In the genomic region with DNA sequence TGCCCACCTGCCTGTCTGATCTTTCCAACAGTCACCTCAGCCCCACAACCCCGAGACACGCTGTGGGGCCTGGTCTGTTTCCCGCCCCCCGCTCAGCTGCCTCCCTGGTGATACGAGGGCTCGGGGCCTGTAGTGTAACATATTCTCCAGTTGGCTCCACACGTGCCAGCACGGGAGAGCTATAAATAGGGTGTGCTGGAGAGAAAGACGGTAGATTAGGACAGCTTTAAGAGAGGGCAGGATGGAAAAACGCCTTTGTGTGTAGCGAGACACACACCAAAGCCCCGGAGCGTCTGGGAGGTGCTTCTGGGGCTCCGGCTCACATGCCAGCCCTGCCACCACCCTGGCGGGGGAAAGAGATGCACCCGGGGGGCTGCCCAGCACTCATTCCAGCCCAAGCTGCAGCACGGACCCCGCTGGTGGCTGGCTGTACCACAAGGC, we compare ENCODE assay signal across 9 cellular contexts. TPM values are rescaled to one million over a fixed set of nuclear protein-coding genes. Genes with fewer than 3 reads are reported as not detected.
DNase-seq lines count a peak whose midpoint lies in the region; ATAC-seq and TF ChIP-seq lines count a peak whose summit lies in the region.
"Had no signal": no experiment of that assay in that cellular context is flagged by ENCODE, and none has a peak within 500 bp of the region (broad histone marks: within the 10 kb centered on the region; RNA-seq: fewer than 3 reads in every experiment).

No MANE protein-coding gene starts in this region.

- H3K9me3 Mint-ChIP-seq in activated T-cell treated with anti-CD3 and anti-CD28 coated beads, Interleukin-2, amount 50 U/mL, for 24 hours: no peaks in the 10 kb centered on the region
- no peaks in the 10 kb centered on the region for H3K9me3 Mint-ChIP-seq in activated T-cell treated with anti-CD3 and anti-CD28 coated beads, Interleukin-2, amount 50 U/mL, for 72 hours
- no peaks in the 10 kb centered on the region for H3K9me3 Mint-ChIP-seq in effector memory CD8-positive, alpha-beta T cell

- H3K4me1 ChIP-seq in esophagus (ENCODE audit: control insufficient read depth in 2 of 2, insufficient read depth in 2 of 2, low read length in 1 of 2): peaks cover 42 to 79% of the 10 kb centered on the region in 2 donors
- peaks cover 36 to 82% of the 10 kb centered on the region in 2 donors for H3K4me1 ChIP-seq in uterus

- peaks cover 23% of the 10 kb centered on the region for H3K4me1 Mint-ChIP-seq in activated T-cell treated with anti-CD3 and anti-CD28 coated beads, Interleukin-2, amount 50 U/mL, for 24 hours (ENCODE audit: low read depth)
- peaks cover 18% of the 10 kb centered on the region for H3K4me1 Mint-ChIP-seq in activated T-cell treated with anti-CD3 and anti-CD28 coated beads, Interleukin-2, amount 50 U/mL, for 72 hours (ENCODE audit: low read depth)
- peaks cover 14 to 18% of the 10 kb centered on the region in 2 donors for H3K4me1 Mint-ChIP-seq in effector memory CD8-positive, alpha-beta T cell (ENCODE audit: low read depth in 2 of 2)

- intact Hi-C loops in uterus (cut with DNase I; ENCODE audit: low total_unique reads): loop anchor here (5.0 kb wide), 1 partner anchor 49 kb away; no protein-coding TSS in a partner anchor

- H3K36me3 Mint-ChIP-seq in activated T-cell treated with anti-CD3 and anti-CD28 coated beads, Interleukin-2, amount 50 U/mL, for 24 hours (ENCODE audit: low read depth): peaks cover 18% of the 10 kb centered on the region
- no peaks in the 10 kb centered on the region for H3K36me3 Mint-ChIP-seq in activated T-cell treated with anti-CD3 and anti-CD28 coated beads, Interleukin-2, amount 50 U/mL, for 72 hours (ENCODE audit: insufficient read depth in 2 of 2)
- H3K36me3 Mint-ChIP-seq in effector memory CD8-positive, alpha-beta T cell (ENCODE audit: insufficient read depth): peaks cover 7% of the 10 kb centered on the region

- H4K20me1 ChIP-seq in neural cell (ENCODE audit: insufficient read depth): no peaks in the 10 kb centered on the region

- no peak for TF ChIP-seq EP300 in neural cell (conservative IDR thresholded peaks at IDR 0.05; ENCODE audit: poor library complexity, severe bottlenecking)

- no peaks in the 10 kb centered on the region for H3K9me2 ChIP-seq in neural cell (ENCODE audit: insufficient read depth, low read length)

- H3K36me3 ChIP-seq in esophagus (ENCODE audit: control insufficient read depth in 2 of 2, insufficient read depth in 2 of 2, low read length in 1 of 2): peaks cover 0 to 1% of the 10 kb centered on the region in 2 donors
- no peaks in the 10 kb centered on the region for H3K36me3 ChIP-seq in neural cell (ENCODE audit: insufficient read depth, low read length)
- no peaks in the 10 kb centered on the region for H3K36me3 ChIP-seq in uterus

- H3K27ac ChIP-seq in esophagus (ENCODE audit: low read depth in 2 of 2, low read length in 1 of 2) (peak overlapping the region; percentile 85 to 92), neural cell (ENCODE audit: low read length) (peak overlapping the region; percentile 94), uterus (peak overlapping the region; percentile 93 to 97)

- H3K27me3 ChIP-seq in esophagus (ENCODE audit: control insufficient read depth in 1 of 2, insufficient read depth in 2 of 2, low read length in 2 of 2): no peaks in the 10 kb centered on the region
- no peaks in the 10 kb centered on the region for H3K27me3 ChIP-seq in neural cell (ENCODE audit: insufficient read depth, low read depth, low read length)
- H3K27me3 ChIP-seq in uterus: no peaks in the 10 kb centered on the region

- no peaks in the 10 kb centered on the region for H3F3A ChIP-seq in neural cell (ENCODE audit: insufficient read depth, low read length, poor library complexity, severe bottlenecking)

- no peak for DNase-seq in activated T-cell treated with anti-CD3 and anti-CD28 coated beads, Interleukin-2, amount 50 U/mL, for 24 hours
- DNase-seq in activated T-cell treated with anti-CD3 and anti-CD28 coated beads, Interleukin-2, amount 50 U/mL, for 72 hours: no peak
- DNase-seq in uterus: peak; percentile 73 to 85
- DNase-seq in effector memory CD8-positive, alpha-beta T cell: no peak
- DNase-seq: activated CD4-positive, alpha-beta T cell treated with anti-CD3 and anti-CD28 coated beads for 1 hour had no signal

- ATAC-seq in activated T-cell treated with anti-CD3 and anti-CD28 coated beads, Interleukin-2, amount 50 U/mL, for 72 hours (replicated peaks in 1 of 2): no peak
- ATAC-seq in GM19467 (IDR thresholded peaks at IDR 0.05; ENCODE audit: unreplicated experiment) (no peak), HG03108 (IDR thresholded peaks at IDR 0.05; ENCODE audit: unreplicated experiment) (no peak)
- no peak for ATAC-seq in effector memory CD8-positive, alpha-beta T cell (replicated peaks)

- H3K4me2 ChIP-seq in neural cell (ENCODE audit: low read length): no peak overlapping the region

- peak overlapping the region; percentile 39 for H3K27ac Mint-ChIP-seq in activated T-cell treated with anti-CD3 and anti-CD28 coated beads, Interleukin-2, amount 50 U/mL, for 24 hours
- no peak overlapping the region for H3K27ac Mint-ChIP-seq in activated T-cell treated with anti-CD3 and anti-CD28 coated beads, Interleukin-2, amount 50 U/mL, for 72 hours
- peak overlapping the region in 1 of 2 donors; percentile 55 for H3K27ac Mint-ChIP-seq in effector memory CD8-positive, alpha-beta T cell

- H3K9me3 ChIP-seq in esophagus (ENCODE audit: control insufficient read depth in 2 of 2, insufficient read depth in 1 of 2, low read depth in 1 of 2, low read length in 1 of 2) (no peaks in the 10 kb centered on the region), neural cell (ENCODE audit: low read length) (no peaks in the 10 kb centered on the region), uterus (no peaks in the 10 kb centered on the region)

- no peak overlapping the region for H2AFZ ChIP-seq in neural cell (ENCODE audit: low read depth, low read length)

- 53 to 70% methylated on average over 18 of the region's 18 CpGs for WGBS in esophagus, 2 donors

- TF ChIP-seq RAD21 in neural cell (conservative IDR thresholded peaks at IDR 0.05): no peak

- no peak overlapping the region for H3K4me3 Mint-ChIP-seq in activated T-cell treated with anti-CD3 and anti-CD28 coated beads, Interleukin-2, amount 50 U/mL, for 24 hours
- no peak overlapping the region for H3K4me3 Mint-ChIP-seq in activated T-cell treated with anti-CD3 and anti-CD28 coated beads, Interleukin-2, amount 50 U/mL, for 72 hours
- no peak overlapping the region for H3K4me3 Mint-ChIP-seq in effector memory CD8-positive, alpha-beta T cell

- TF ChIP-seq POLR2A in uterus (IDR thresholded peaks at IDR 0.05): no peak

- peak overlapping the region; percentile 81 for H3K9ac ChIP-seq in neural cell (ENCODE audit: low read length)

- no peak overlapping the region for H3K4me3 ChIP-seq in esophagus (ENCODE audit: low read depth in 1 of 2, low read length in 2 of 2)
- no peak overlapping the region for H3K4me3 ChIP-seq in neural cell (ENCODE audit: low read length)
- no peak overlapping the region for H3K4me3 ChIP-seq in uterus

- no peaks in the 10 kb centered on the region for H3K27me3 Mint-ChIP-seq in activated T-cell treated with anti-CD3 and anti-CD28 coated beads, Interleukin-2, amount 50 U/mL, for 24 hours
- no peaks in the 10 kb centered on the region for H3K27me3 Mint-ChIP-seq in activated T-cell treated with anti-CD3 and anti-CD28 coated beads, Interleukin-2, amount 50 U/mL, for 72 hours (ENCODE audit: low read depth)
- H3K27me3 Mint-ChIP-seq in effector memory CD8-positive, alpha-beta T cell: no peaks in the 10 kb centered on the region

- TF ChIP-seq CTCF in neural cell (IDR thresholded peaks at IDR 0.05; ENCODE audit: poor library complexity, severe bottlenecking) (no peak), uterus (IDR thresholded peaks at IDR 0.05) (no peak)

- H3K79me2 ChIP-seq in neural cell (replicated peaks; ENCODE audit: insufficient read depth, low read length): no peaks in the 10 kb centered on the region

TF ChIP-seq in neural cell, 6 proteins besides CTCF, POLR2A, EP300 and RAD21 (continues in another document):
- TF ChIP-seq, protein P1, sequence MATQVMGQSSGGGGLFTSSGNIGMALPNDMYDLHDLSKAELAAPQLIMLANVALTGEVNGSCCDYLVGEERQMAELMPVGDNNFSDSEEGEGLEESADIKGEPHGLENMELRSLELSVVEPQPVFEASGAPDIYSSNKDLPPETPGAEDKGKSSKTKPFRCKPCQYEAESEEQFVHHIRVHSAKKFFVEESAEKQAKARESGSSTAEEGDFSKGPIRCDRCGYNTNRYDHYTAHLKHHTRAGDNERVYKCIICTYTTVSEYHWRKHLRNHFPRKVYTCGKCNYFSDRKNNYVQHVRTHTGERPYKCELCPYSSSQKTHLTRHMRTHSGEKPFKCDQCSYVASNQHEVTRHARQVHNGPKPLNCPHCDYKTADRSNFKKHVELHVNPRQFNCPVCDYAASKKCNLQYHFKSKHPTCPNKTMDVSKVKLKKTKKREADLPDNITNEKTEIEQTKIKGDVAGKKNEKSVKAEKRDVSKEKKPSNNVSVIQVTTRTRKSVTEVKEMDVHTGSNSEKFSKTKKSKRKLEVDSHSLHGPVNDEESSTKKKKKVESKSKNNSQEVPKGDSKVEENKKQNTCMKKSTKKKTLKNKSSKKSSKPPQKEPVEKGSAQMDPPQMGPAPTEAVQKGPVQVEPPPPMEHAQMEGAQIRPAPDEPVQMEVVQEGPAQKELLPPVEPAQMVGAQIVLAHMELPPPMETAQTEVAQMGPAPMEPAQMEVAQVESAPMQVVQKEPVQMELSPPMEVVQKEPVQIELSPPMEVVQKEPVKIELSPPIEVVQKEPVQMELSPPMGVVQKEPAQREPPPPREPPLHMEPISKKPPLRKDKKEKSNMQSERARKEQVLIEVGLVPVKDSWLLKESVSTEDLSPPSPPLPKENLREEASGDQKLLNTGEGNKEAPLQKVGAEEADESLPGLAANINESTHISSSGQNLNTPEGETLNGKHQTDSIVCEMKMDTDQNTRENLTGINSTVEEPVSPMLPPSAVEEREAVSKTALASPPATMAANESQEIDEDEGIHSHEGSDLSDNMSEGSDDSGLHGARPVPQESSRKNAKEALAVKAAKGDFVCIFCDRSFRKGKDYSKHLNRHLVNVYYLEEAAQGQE (IDR thresholded peaks at IDR 0.05; ENCODE audit: borderline replicate concordance): no peak
- TF ChIP-seq EZH2 (IDR thresholded peaks at IDR 0.05; ENCODE audit: borderline replicate concordance, insufficient read depth, low read length, poor library complexity, severe bottlenecking): no peak
- no peak for TF ChIP-seq SMC3 (conservative IDR thresholded peaks at IDR 0.05; ENCODE audit: poor library complexity)
- TF ChIP-seq MXI1 (conservative IDR thresholded peaks at IDR 0.05; ENCODE audit: poor library complexity, severe bottlenecking): no peak

RNA-seq across cellular contexts. Expression of a gene that starts 7.4 kb away (rescaled TPM):
- total RNA-seq in activated T-cell treated with anti-CD3 and anti-CD28 coated beads, Interleukin-2, amount 50 U/mL, for 72 hours: 1 to 10 TPM; 5.5 to 8.5 TPM
- polyA plus RNA-seq in esophagus (10 to 100 TPM; 27.4 to 62.9 TPM), neural cell (20.4 and 22.4 TPM in 2 replicates)
- 42.6 and 55.5 TPM in 2 replicates for polyA minus RNA-seq in neural cell
- 100 to 1,000 TPM in 1 of 4 donors, 10 to 100 TPM in 3; 11.2 to 142 (median 18.2) TPM for total RNA-seq in uterus

RNA-seq across cellular contexts. Expression of a gene that starts 46.9 kb away (rescaled TPM):
- under 1 TPM; 0.35 to 0.36 TPM for total RNA-seq in activated T-cell treated with anti-CD3 and anti-CD28 coated beads, Interleukin-2, amount 50 U/mL, for 72 hours
- polyA plus RNA-seq in esophagus (10 to 100 TPM; 22.9 to 32.7 TPM), neural cell (3.0 TPM in 1 of 2 replicates, not detected in the other)
- not detected in 2 replicates for polyA minus RNA-seq in neural cell
- 1 to 10 TPM in 3 of 4 donors, not detected in 1; 3.3 to 9.4 (median 9.0) TPM for total RNA-seq in uterus

Comparison
In these comparisons a context has a peak if more than half of its experiments do, and no peak if none do; other contexts are left out.
1. DNase-seq: peak in uterus (2 of 2); none in activated T-cell treated with anti-CD3 and anti-CD28 coated beads, Interleukin-2, amount 50 U/mL, for 24 hours (single experiment), activated T-cell treated with anti-CD3 and anti-CD28 coated beads, Interleukin-2, amount 50 U/mL, for 72 hours (0 of 2) and effector memory CD8-positive, alpha-beta T cell (0 of 3).
2. Peak in every context shown above with its lines, with median percentiles within 50 percentile points of each other: H3K27ac ChIP-seq.